In genomic region chrX:129843209-129843458, GRCh38 we compare ENCODE assay signal across 8 cellular contexts. TPM values are rescaled to one million over a fixed set of nuclear protein-coding genes. Genes with fewer than 3 reads are reported as not detected.
DNase-seq lines count a peak whose midpoint lies in the region; ATAC-seq and TF ChIP-seq lines count a peak whose summit lies in the region.

No MANE protein-coding gene starts in this region.

- H3K27ac Mint-ChIP-seq in T-helper 17 cell: no peak overlapping the region

- DNase-seq in GM23248 (no peak), T-helper 17 cell (no peak), foreskin keratinocyte (no peak), skeletal muscle cell (ENCODE audit: low read depth) (no peak), DMS79 (lab: John Stamatoyannopoulos, UW) (no peak), NCI-H1105 treated with DMSO at 0.1 percent for 48 hours (lab: John Stamatoyannopoulos, UW) (no peak)
- DNase-seq in effector CD8-positive, alpha-beta T cell (lab: John Stamatoyannopoulos, UW): no peak

- H3F3A ChIP-seq in GM23248 (ENCODE audit: insufficient read depth): 0 out of 2 replicates have a peak, but pooled peaks cover 9% of the 10 kb centered on the region

- peak overlapping the region; percentile 93 for H3K4me3 ChIP-seq in GM23248
- H3K4me3 ChIP-seq in skeletal muscle cell (ENCODE audit: low read depth, low read length): peak overlapping the region; percentile 64

- TF ChIP-seq CTCF in foreskin keratinocyte (conservative IDR thresholded peaks at IDR 0.05): no peak

- in situ Hi-C loops in GM23248 (cut with MboI): no loop called here

- H3K36me3 Mint-ChIP-seq in T-helper 17 cell (ENCODE audit: low read depth): peaks cover 2% of the 10 kb centered on the region

- H3K27ac ChIP-seq in GM23248 (peak overlapping the region; percentile 91), foreskin keratinocyte (peak overlapping the region; percentile 40)

- no peaks in the 10 kb centered on the region for H3K9me2 ChIP-seq in GM23248 (ENCODE audit: insufficient read depth)

- H3K4me2 ChIP-seq in GM23248 (ENCODE audit: unreplicated experiment): peak overlapping the region; percentile 92

- H4K20me1 ChIP-seq in GM23248 (ENCODE audit: insufficient read depth): no peaks in the 10 kb centered on the region

- H3K9ac ChIP-seq in GM23248: peak overlapping the region; percentile 97

- H3K9me3 ChIP-seq in GM23248 (ENCODE audit: low read depth) (no peaks in the 10 kb centered on the region), T-helper 17 cell (ENCODE audit: control insufficient read depth, low read length, poor library complexity, severe bottlenecking) (no peaks in the 10 kb centered on the region)

- peaks cover 17% of the 10 kb centered on the region for H3K4me1 ChIP-seq in GM23248 (ENCODE audit: insufficient read depth)
- H3K4me1 ChIP-seq in foreskin keratinocyte: no peaks in the 10 kb centered on the region

- ATAC-seq in T-helper 17 cell (no peak), foreskin keratinocyte (no peak), HG03342 (IDR thresholded peaks at IDR 0.05; ENCODE audit: unreplicated experiment) (no peak)

- H3K79me2 ChIP-seq in GM23248 (ENCODE audit: insufficient read depth): peaks cover 41% of the 10 kb centered on the region

- H3K4me3 Mint-ChIP-seq in T-helper 17 cell: peak overlapping the region; percentile 84

- 0 to 2% methylated on average over 3 to 6 of the region's 23 CpGs for WGBS in GM23248 (ENCODE audit: low coverage in 1 of 2, low lambda C conversion rate in 2 of 2, missing lambda C conversion rate in 2 of 2), 2 experiments

- no peaks in the 10 kb centered on the region for H3K36me3 ChIP-seq in GM23248 (ENCODE audit: low read depth)

- no peaks in the 10 kb centered on the region for H3K27me3 ChIP-seq in GM23248 (replicated peaks; ENCODE audit: insufficient read depth)
- H3K27me3 ChIP-seq in foreskin keratinocyte: no peaks in the 10 kb centered on the region

- H3K4me1 Mint-ChIP-seq in T-helper 17 cell: peaks cover 12% of the 10 kb centered on the region

- no peaks in the 10 kb centered on the region for H3K27me3 Mint-ChIP-seq in T-helper 17 cell

- peak overlapping the region; percentile 94 for H2AFZ ChIP-seq in GM23248

RNA-seq across cellular contexts. Expression of gene ZDHHC9, which starts 0.6 kb away (rescaled TPM):
- 27.5 and 33.5 TPM in 2 replicates for total RNA-seq in GM23248 (2014; rRNA removed; shearing (Covaris generic))
- polyA plus RNA-seq in GM23248 (2016; fragmentation: Nextera tagmentation; extraction: Ambion mirVana) (53.3 and 54.4 TPM in 2 replicates), foreskin keratinocyte (15.7 and 17.7 TPM in 2 replicates)
- total RNA-seq in T-helper 17 cell (1 to 10 TPM; 5.0 to 5.5 TPM), foreskin keratinocyte (18.9 and 23.0 TPM in 2 replicates)
